ENCODE assay signal across 1 cellular context in genomic region chr19:47863514-47863936, GRCh38.
A peak's percentile ranks its signal among the peaks of the same experiment; 100 is the strongest.
TF ChIP-seq lines count a peak whose summit lies in the region.

No MANE protein-coding gene starts in this region.

TF ChIP-seq in HepG2, 621 proteins besides CTCF, POLR2A, EP300 and RAD21 (continues in another document):
- TF ChIP-seq SAP130 (CRISPR knock-in tag; IDR thresholded peaks at IDR 0.05; ENCODE audit: low read depth): peak; percentile 42
- TF ChIP-seq GATAD2A (CRISPR knock-in tag; IDR thresholded peaks at IDR 0.05): peak; percentile 43; the same call in 1 of the 2 replicates
- TF ChIP-seq ZNF281 (CRISPR knock-in tag; IDR thresholded peaks at IDR 0.05; ENCODE audit: borderline replicate concordance): peak; percentile 17; the same call in 1 of the 2 replicates
- no peak for TF ChIP-seq GABPB1 (CRISPR knock-in tag; IDR thresholded peaks at IDR 0.05)
- TF ChIP-seq, protein P1, sequence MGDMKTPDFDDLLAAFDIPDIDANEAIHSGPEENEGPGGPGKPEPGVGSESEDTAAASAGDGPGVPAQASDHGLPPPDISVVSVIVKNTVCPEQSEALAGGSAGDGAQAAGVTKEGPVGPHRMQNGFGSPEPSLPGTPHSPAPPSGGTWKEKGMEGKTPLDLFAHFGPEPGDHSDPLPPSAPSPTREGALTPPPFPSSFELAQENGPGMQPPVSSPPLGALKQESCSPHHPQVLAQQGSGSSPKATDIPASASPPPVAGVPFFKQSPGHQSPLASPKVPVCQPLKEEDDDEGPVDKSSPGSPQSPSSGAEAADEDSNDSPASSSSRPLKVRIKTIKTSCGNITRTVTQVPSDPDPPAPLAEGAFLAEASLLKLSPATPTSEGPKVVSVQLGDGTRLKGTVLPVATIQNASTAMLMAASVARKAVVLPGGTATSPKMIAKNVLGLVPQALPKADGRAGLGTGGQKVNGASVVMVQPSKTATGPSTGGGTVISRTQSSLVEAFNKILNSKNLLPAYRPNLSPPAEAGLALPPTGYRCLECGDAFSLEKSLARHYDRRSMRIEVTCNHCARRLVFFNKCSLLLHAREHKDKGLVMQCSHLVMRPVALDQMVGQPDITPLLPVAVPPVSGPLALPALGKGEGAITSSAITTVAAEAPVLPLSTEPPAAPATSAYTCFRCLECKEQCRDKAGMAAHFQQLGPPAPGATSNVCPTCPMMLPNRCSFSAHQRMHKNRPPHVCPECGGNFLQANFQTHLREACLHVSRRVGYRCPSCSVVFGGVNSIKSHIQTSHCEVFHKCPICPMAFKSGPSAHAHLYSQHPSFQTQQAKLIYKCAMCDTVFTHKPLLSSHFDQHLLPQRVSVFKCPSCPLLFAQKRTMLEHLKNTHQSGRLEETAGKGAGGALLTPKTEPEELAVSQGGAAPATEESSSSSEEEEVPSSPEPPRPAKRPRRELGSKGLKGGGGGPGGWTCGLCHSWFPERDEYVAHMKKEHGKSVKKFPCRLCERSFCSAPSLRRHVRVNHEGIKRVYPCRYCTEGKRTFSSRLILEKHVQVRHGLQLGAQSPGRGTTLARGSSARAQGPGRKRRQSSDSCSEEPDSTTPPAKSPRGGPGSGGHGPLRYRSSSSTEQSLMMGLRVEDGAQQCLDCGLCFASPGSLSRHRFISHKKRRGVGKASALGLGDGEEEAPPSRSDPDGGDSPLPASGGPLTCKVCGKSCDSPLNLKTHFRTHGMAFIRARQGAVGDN (CRISPR knock-in tag; IDR thresholded peaks at IDR 0.05): peak; percentile 35
- TF ChIP-seq, protein P2, sequence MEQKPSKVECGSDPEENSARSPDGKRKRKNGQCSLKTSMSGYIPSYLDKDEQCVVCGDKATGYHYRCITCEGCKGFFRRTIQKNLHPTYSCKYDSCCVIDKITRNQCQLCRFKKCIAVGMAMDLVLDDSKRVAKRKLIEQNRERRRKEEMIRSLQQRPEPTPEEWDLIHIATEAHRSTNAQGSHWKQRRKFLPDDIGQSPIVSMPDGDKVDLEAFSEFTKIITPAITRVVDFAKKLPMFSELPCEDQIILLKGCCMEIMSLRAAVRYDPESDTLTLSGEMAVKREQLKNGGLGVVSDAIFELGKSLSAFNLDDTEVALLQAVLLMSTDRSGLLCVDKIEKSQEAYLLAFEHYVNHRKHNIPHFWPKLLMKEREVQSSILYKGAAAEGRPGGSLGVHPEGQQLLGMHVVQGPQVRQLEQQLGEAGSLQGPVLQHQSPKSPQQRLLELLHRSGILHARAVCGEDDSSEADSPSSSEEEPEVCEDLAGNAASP (CRISPR knock-in tag; IDR thresholded peaks at IDR 0.05; ENCODE audit: borderline replicate concordance): peak; percentile 40; the same call in 1 of the 2 replicates
- TF ChIP-seq PBX2 (CRISPR knock-in tag; IDR thresholded peaks at IDR 0.05): no peak
- TF ChIP-seq, protein P3, sequence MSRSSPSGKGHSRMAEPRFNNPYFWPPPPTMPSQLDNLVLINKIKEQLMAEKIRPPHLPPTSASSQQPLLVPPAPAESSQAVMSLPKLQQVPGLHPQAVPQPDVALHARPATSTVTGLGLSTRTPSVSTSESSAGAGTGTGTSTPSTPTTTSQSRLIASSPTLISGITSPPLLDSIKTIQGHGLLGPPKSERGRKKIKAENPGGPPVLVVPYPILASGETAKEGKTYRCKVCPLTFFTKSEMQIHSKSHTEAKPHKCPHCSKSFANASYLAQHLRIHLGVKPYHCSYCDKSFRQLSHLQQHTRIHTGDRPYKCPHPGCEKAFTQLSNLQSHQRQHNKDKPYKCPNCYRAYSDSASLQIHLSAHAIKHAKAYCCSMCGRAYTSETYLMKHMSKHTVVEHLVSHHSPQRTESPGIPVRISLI (CRISPR knock-in tag; IDR thresholded peaks at IDR 0.05; ENCODE audit: borderline replicate concordance): peak; percentile 28; the same call in 1 of the 2 replicates
- peak; percentile 33; the same call in 1 of the 2 replicates for TF ChIP-seq HOMEZ (CRISPR knock-in tag; IDR thresholded peaks at IDR 0.05; ENCODE audit: low read depth)
- peak; percentile 92 for TF ChIP-seq XRCC5 (optimal IDR thresholded peaks at IDR 0.05; ENCODE audit: low read length)
- TF ChIP-seq NFE2L2 (IDR thresholded peaks at IDR 0.05; ENCODE audit: low read length): 0 out of 2 replicates have a peak, but pooled peaks have one; percentile 12
- 0 out of 2 replicates have a peak, but pooled peaks have one; percentile 33 for TF ChIP-seq IRF2 (CRISPR knock-in tag; IDR thresholded peaks at IDR 0.05)
- no peak for TF ChIP-seq NPAS2 (CRISPR knock-in tag; IDR thresholded peaks at IDR 0.05; ENCODE audit: borderline replicate concordance)
- TF ChIP-seq HDAC1 (CRISPR knock-in tag; IDR thresholded peaks at IDR 0.05): no peak
- 0 out of 2 replicates have a peak, but pooled peaks have one; percentile 32 for TF ChIP-seq ZNF556 (CRISPR knock-in tag; IDR thresholded peaks at IDR 0.05; ENCODE audit: borderline replicate concordance)
- peak; percentile 44; the same call in 1 of the 2 replicates for TF ChIP-seq SMC3 (IDR thresholded peaks at IDR 0.05; ENCODE audit: low read length)
- 0 out of 2 replicates have a peak, but pooled peaks have one; percentile 25 for TF ChIP-seq ZNF691 (CRISPR knock-in tag; IDR thresholded peaks at IDR 0.05; ENCODE audit: borderline replicate concordance, low read depth)
- TF ChIP-seq, protein P4, sequence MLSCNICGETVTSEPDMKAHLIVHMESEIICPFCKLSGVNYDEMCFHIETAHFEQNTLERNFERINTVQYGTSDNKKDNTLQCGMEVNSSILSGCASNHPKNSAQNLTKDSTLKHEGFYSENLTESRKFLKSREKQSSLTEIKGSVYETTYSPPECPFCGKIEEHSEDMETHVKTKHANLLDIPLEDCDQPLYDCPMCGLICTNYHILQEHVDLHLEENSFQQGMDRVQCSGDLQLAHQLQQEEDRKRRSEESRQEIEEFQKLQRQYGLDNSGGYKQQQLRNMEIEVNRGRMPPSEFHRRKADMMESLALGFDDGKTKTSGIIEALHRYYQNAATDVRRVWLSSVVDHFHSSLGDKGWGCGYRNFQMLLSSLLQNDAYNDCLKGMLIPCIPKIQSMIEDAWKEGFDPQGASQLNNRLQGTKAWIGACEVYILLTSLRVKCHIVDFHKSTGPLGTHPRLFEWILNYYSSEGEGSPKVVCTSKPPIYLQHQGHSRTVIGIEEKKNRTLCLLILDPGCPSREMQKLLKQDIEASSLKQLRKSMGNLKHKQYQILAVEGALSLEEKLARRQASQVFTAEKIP (CRISPR knock-in tag; IDR thresholded peaks at IDR 0.05; ENCODE audit: borderline replicate concordance): no peak
- TF ChIP-seq ZNF614 (CRISPR knock-in tag; IDR thresholded peaks at IDR 0.05; ENCODE audit: borderline replicate concordance): peak; percentile 38; the same call in 1 of the 2 replicates
- TF ChIP-seq ARID5B (CRISPR knock-in tag; IDR thresholded peaks at IDR 0.05): peak; percentile 48; the same call in 1 of the 2 replicates
- no peak for TF ChIP-seq PLRG1 (conservative IDR thresholded peaks at IDR 0.05)
- TF ChIP-seq ZBTB38 (CRISPR knock-in tag; IDR thresholded peaks at IDR 0.05): 0 out of 2 replicates have a peak, but pooled peaks have one; percentile 16
- 0 out of 2 replicates have a peak, but pooled peaks have one; percentile 18 for TF ChIP-seq ZFX (CRISPR knock-in tag; IDR thresholded peaks at IDR 0.05; ENCODE audit: low read depth)
- 0 out of 2 replicates have a peak, but pooled peaks have one; percentile 31 for TF ChIP-seq ZNF724P (CRISPR knock-in tag; IDR thresholded peaks at IDR 0.05; ENCODE audit: borderline replicate concordance)
- TF ChIP-seq NFKB2 (CRISPR knock-in tag; IDR thresholded peaks at IDR 0.05; ENCODE audit: borderline replicate concordance): peak; percentile 48; the same call in 1 of the 2 replicates
- TF ChIP-seq NR0B2 (CRISPR knock-in tag; IDR thresholded peaks at IDR 0.05): no peak
- TF ChIP-seq REPIN1 (CRISPR knock-in tag; IDR thresholded peaks at IDR 0.05; ENCODE audit: borderline replicate concordance, low read depth): peak; percentile 29; the same call in 1 of the 2 replicates
- TF ChIP-seq CBX5 (CRISPR knock-in tag; IDR thresholded peaks at IDR 0.05; ENCODE audit: borderline replicate concordance): 0 out of 2 replicates have a peak, but pooled peaks have one; percentile 22
- TF ChIP-seq ZNF607 (CRISPR knock-in tag; IDR thresholded peaks at IDR 0.05; ENCODE audit: borderline replicate concordance): 0 out of 2 replicates have a peak, but pooled peaks have one; percentile 22
- TF ChIP-seq, protein P5, sequence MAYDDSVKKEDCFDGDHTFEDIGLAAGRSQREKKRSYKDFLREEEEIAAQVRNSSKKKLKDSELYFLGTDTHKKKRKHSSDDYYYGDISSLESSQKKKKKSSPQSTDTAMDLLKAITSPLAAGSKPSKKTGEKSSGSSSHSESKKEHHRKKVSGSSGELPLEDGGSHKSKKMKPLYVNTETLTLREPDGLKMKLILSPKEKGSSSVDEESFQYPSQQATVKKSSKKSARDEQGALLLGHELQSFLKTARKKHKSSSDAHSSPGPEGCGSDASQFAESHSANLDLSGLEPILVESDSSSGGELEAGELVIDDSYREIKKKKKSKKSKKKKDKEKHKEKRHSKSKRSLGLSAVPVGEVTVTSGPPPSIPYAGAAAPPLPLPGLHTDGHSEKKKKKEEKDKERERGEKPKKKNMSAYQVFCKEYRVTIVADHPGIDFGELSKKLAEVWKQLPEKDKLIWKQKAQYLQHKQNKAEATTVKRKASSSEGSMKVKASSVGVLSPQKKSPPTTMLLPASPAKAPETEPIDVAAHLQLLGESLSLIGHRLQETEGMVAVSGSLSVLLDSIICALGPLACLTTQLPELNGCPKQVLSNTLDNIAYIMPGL (CRISPR knock-in tag; IDR thresholded peaks at IDR 0.05; ENCODE audit: borderline replicate concordance in 1 of 2, low read depth in 1 of 2): peak; percentile 55 to 78; a peak in 2 of 4 replicates
